In genomic region chr13:80473695-80474094, GRCh38 we compare ENCODE assay signal across 1 cellular context.
TF ChIP-seq lines count a peak whose summit lies in the region.

No MANE protein-coding gene starts in this region.

TF ChIP-seq in GM23338, 12 proteins besides CTCF, POLR2A, EP300 and RAD21 (continued from another document):
- TF ChIP-seq ZNF462 (CRISPR knock-in tag; IDR thresholded peaks at IDR 0.05) (no peak), EZH2phosphoT487 (IDR thresholded peaks at IDR 0.05; ENCODE audit: unreplicated experiment) (no peak), EZH2 (IDR thresholded peaks at IDR 0.05; ENCODE audit: low read depth, unreplicated experiment) (no peak), ETS1 (IDR thresholded peaks at IDR 0.05) (no peak), NANOG (IDR thresholded peaks at IDR 0.05; ENCODE audit: borderline replicate concordance) (no peak), REST (IDR thresholded peaks at IDR 0.05; ENCODE audit: unreplicated experiment) (no peak), CREB1 (CRISPR knock-in tag; IDR thresholded peaks at IDR 0.05; ENCODE audit: low read depth) (no peak), POLR2AphosphoS5 (IDR thresholded peaks at IDR 0.05; ENCODE audit: low read depth) (no peak), ZNF331 (CRISPR knock-in tag; IDR thresholded peaks at IDR 0.05; ENCODE audit: low read depth) (no peak), JUNB (IDR thresholded peaks at IDR 0.05; ENCODE audit: unreplicated experiment) (no peak), ZNF114 (CRISPR knock-in tag; IDR thresholded peaks at IDR 0.05) (no peak)
TF ChIP-seq in GM23338: peak in this region for 0.
